Comparison of ENCODE assay signal across 1 cellular context in the genomic region with DNA sequence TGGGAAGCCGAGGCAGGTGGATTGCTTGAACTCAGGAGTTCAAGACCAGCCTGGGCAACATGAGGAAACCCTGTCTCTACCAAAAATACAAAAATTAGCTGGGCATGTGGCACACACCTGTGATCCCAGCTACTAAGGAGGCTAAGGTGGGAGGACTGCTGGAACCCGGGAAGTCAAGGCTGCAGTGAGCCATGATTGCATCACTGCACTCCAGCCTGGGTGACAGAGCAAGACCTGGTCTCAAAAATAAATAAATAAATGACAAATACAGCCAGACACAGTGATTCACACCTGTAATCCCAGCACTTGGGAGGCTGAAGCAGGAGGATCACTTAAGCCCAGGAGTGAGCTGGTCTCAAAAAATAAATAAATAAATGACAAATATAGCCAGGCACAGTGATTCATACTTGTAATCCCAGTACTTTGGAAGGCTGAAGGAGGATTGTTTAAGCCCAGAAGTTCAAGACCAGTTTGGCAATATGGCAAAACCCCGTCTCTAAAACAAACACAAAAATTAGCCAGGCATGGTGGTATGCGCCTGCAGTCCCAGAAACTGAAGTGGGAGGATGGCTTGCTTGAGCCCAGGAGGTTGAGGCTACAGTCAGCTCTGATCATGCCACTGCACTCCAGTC.
TF ChIP-seq lines count a peak whose summit lies in the region.

No MANE protein-coding gene starts in this region.

TF ChIP-seq in IMR-90, 13 proteins besides CTCF, POLR2A, EP300 and RAD21:
- TF ChIP-seq CEBPB (IDR thresholded peaks at IDR 0.05; ENCODE audit: low read depth, low read length) = peak; percentile 81
- no peak for TF ChIP-seq CHD1 (IDR thresholded peaks at IDR 0.05; ENCODE audit: low read depth, low read length)
- TF ChIP-seq MXI1 (IDR thresholded peaks at IDR 0.05; ENCODE audit: borderline replicate concordance, low read depth, low read length) = no peak
- no peak for TF ChIP-seq MAZ (IDR thresholded peaks at IDR 0.05; ENCODE audit: borderline replicate concordance, low read depth, low read length)
- TF ChIP-seq FOS (IDR thresholded peaks at IDR 0.05; ENCODE audit: low read depth, low read length) = peak; percentile 49
- no peak for TF ChIP-seq NFE2L2 (IDR thresholded peaks at IDR 0.05; ENCODE audit: low read depth, low read length)
- TF ChIP-seq, protein P1, sequence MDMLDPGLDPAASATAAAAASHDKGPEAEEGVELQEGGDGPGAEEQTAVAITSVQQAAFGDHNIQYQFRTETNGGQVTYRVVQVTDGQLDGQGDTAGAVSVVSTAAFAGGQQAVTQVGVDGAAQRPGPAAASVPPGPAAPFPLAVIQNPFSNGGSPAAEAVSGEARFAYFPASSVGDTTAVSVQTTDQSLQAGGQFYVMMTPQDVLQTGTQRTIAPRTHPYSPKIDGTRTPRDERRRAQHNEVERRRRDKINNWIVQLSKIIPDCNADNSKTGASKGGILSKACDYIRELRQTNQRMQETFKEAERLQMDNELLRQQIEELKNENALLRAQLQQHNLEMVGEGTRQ (IDR thresholded peaks at IDR 0.05; ENCODE audit: low read depth, low read length) = no peak
- no peak for TF ChIP-seq RFX5 (IDR thresholded peaks at IDR 0.05; ENCODE audit: low read depth, low read length)
- TF ChIP-seq SMC3 (IDR thresholded peaks at IDR 0.05; ENCODE audit: low read depth, low read length) = no peak
- no peak for TF ChIP-seq MAFK (IDR thresholded peaks at IDR 0.05; ENCODE audit: low read depth, low read length)
- TF ChIP-seq BHLHE40 (IDR thresholded peaks at IDR 0.05; ENCODE audit: low read depth, low read length) = no peak; the same call in 1 of the 2 replicates
- TF ChIP-seq RCOR1 (IDR thresholded peaks at IDR 0.05; ENCODE audit: insufficient replicate concordance, low read length) = no peak
- TF ChIP-seq, protein P2, sequence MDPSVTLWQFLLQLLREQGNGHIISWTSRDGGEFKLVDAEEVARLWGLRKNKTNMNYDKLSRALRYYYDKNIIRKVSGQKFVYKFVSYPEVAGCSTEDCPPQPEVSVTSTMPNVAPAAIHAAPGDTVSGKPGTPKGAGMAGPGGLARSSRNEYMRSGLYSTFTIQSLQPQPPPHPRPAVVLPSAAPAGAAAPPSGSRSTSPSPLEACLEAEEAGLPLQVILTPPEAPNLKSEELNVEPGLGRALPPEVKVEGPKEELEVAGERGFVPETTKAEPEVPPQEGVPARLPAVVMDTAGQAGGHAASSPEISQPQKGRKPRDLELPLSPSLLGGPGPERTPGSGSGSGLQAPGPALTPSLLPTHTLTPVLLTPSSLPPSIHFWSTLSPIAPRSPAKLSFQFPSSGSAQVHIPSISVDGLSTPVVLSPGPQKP (IDR thresholded peaks at IDR 0.05; ENCODE audit: borderline replicate concordance, low read depth, low read length) = no peak
